9 cellular contexts compared by ENCODE assay signal in genomic region chr19:14472202-14472961, GRCh38. TPM values are rescaled to one million over a fixed set of nuclear protein-coding genes. Genes with fewer than 3 reads are reported as not detected.
A peak's percentile ranks its signal among the peaks of the same experiment; 100 is the strongest.
DNase-seq lines count a peak whose midpoint lies in the region; ATAC-seq and TF ChIP-seq lines count a peak whose summit lies in the region.
"Had no signal": no experiment of that assay in that cellular context is flagged by ENCODE, and none has a peak within 500 bp of the region (broad histone marks: within the 10 kb centered on the region; RNA-seq: fewer than 3 reads in every experiment).

No MANE protein-coding gene starts in this region.

- peaks cover 15% of the 10 kb centered on the region for H3K27me3 Mint-ChIP-seq in activated naive CD8-positive, alpha-beta T cell treated with anti-CD3 and anti-CD28 coated beads, Interleukin-2, amount 10 ng/mL, durations not matched to agents 7 days and 5 days

- ATAC-seq in activated naive CD8-positive, alpha-beta T cell treated with anti-CD3 and anti-CD28 coated beads, Interleukin-2, amount 10 ng/mL, durations not matched to agents 7 days and 5 days (ENCODE audit: low read depth): peak; percentile 67
- peak in 1 of 2 donors; percentile 71 for ATAC-seq in gastrocnemius medialis
- ATAC-seq in HG03196 (IDR thresholded peaks at IDR 0.05; ENCODE audit: unreplicated experiment): no peak

- no peaks in the 10 kb centered on the region for H3K9me3 Mint-ChIP-seq in activated naive CD8-positive, alpha-beta T cell treated with anti-CD3 and anti-CD28 coated beads, Interleukin-2, amount 10 ng/mL, durations not matched to agents 7 days and 5 days

- H3K4me1 Mint-ChIP-seq in activated naive CD8-positive, alpha-beta T cell treated with anti-CD3 and anti-CD28 coated beads, Interleukin-2, amount 10 ng/mL, durations not matched to agents 7 days and 5 days: peaks cover 27% of the 10 kb centered on the region

- POLR2A ChIA-PET in activated naive CD8-positive, alpha-beta T cell treated with anti-CD3 and anti-CD28 coated beads, Interleukin-2, amount 10 ng/mL, durations not matched to agents 7 days and 5 days (lab: Charles Lee): interaction anchor here (1.4 kb wide), 3 partner anchors 13 to 109 kb away, joined by 3 read pairs; no protein-coding TSS in a partner anchor

- H3K4me3 ChIP-seq in right atrium auricular region (peak overlapping the region in 1 of 2 donors; percentile 27), gastrocnemius medialis (peak overlapping the region in 3 of 4 donors; percentile 16 to 28 (median 25)), SJCRH30 (no peak overlapping the region)

- TF ChIP-seq CTCF in right atrium auricular region (IDR thresholded peaks at IDR 0.05) (peak; percentile 99), gastrocnemius medialis (IDR thresholded peaks at IDR 0.05 in 4 of 5, conservative IDR thresholded peaks at IDR 0.05 in 1 of 5) (peak; percentile 77 to 97 (median 93))

- H3K4me1 ChIP-seq in right atrium auricular region: peaks cover 0 to 52% of the 10 kb centered on the region in 2 donors
- peaks cover 5 to 15% of the 10 kb centered on the region in 2 donors for H3K4me1 ChIP-seq in gastrocnemius medialis
- H3K4me1 ChIP-seq in SJCRH30: 0 out of 2 replicates have a peak, but pooled peaks cover 3% of the 10 kb centered on the region

- H3K36me3 Mint-ChIP-seq in activated naive CD8-positive, alpha-beta T cell treated with anti-CD3 and anti-CD28 coated beads, Interleukin-2, amount 10 ng/mL, durations not matched to agents 7 days and 5 days: peaks cover 5% of the 10 kb centered on the region

- H3K4me3 Mint-ChIP-seq in activated naive CD8-positive, alpha-beta T cell treated with anti-CD3 and anti-CD28 coated beads, Interleukin-2, amount 10 ng/mL, durations not matched to agents 7 days and 5 days: peak overlapping the region; percentile 51

- TF ChIP-seq POLR2A in gastrocnemius medialis (IDR thresholded peaks at IDR 0.05): no peak

- intact Hi-C loops in gastrocnemius medialis (cut with DNase I; ENCODE audit: low total_unique reads): no loop called here

- peaks cover 0 to 7% of the 10 kb centered on the region in 2 donors for H3K27me3 ChIP-seq in right atrium auricular region
- H3K27me3 ChIP-seq in gastrocnemius medialis: peaks cover 27 to 39% (median 28%) of the 10 kb centered on the region in 3 donors
- no peaks in the 10 kb centered on the region for H3K27me3 ChIP-seq in SJCRH30

- in situ Hi-C loops in gastrocnemius medialis (cut with MboI; ENCODE audit: low sequenced_read_pairs in 4 of 4): no loop called here

- DNase-seq in COR-L47 (lab: John Stamatoyannopoulos, UW) (peak; percentile 76), KG1 (lab: John Stamatoyannopoulos, UW) (peak; percentile 26), T follicular helper cell (ENCODE audit: low read depth) (peak; percentile 76), right atrium auricular region (ENCODE audit: low spot score) (no peak), gastrocnemius medialis (no peak), SJCRH30 (no peak)
- DNase-seq in activated naive CD8-positive, alpha-beta T cell treated with anti-CD3 and anti-CD28 coated beads, Interleukin-2, amount 10 ng/mL, durations not matched to agents 7 days and 5 days: peak; percentile 92

- H3K36me3 ChIP-seq in right atrium auricular region: peaks cover 42% of the 10 kb centered on the region
- peaks cover 0 to 30% of the 10 kb centered on the region in 2 donors for H3K36me3 ChIP-seq in gastrocnemius medialis
- H3K36me3 ChIP-seq in SJCRH30: peaks cover 7% of the 10 kb centered on the region

- H3K27ac Mint-ChIP-seq in activated naive CD8-positive, alpha-beta T cell treated with anti-CD3 and anti-CD28 coated beads, Interleukin-2, amount 10 ng/mL, durations not matched to agents 7 days and 5 days: no peak overlapping the region

- H3K9me3 ChIP-seq in right atrium auricular region (no peaks in the 10 kb centered on the region), gastrocnemius medialis (no peaks in the 10 kb centered on the region), SJCRH30 (replicated peaks) (no peaks in the 10 kb centered on the region)

- H3K27ac ChIP-seq in right atrium auricular region: no peak overlapping the region
- H3K27ac ChIP-seq in gastrocnemius medialis: no peak overlapping the region
- H3K27ac ChIP-seq in SJCRH30: no peak overlapping the region

RNA-seq across cellular contexts. Expression of gene PTGER1, which starts 2.8 kb away (rescaled TPM):
- total RNA-seq in activated naive CD8-positive, alpha-beta T cell treated with anti-CD3 and anti-CD28 coated beads, Interleukin-2, amount 10 ng/mL, durations not matched to agents 7 days and 5 days: under 1 TPM; 0.34 to 0.36 TPM
- total RNA-seq in right atrium auricular region (not detected), gastrocnemius medialis (under 1 TPM in 1 of 4 donors, not detected in 3; 0.29 TPM)
- total RNA-seq in SJCRH30 (2014; rRNA removed; shearing (Covaris generic)): 1.2 and 1.7 TPM in 2 replicates
- total RNA-seq: LHCN-M2 had no signal

RNA-seq across cellular contexts. Expression of gene GIPC1, which starts 23.5 kb away (rescaled TPM):
- total RNA-seq in activated naive CD8-positive, alpha-beta T cell treated with anti-CD3 and anti-CD28 coated beads, Interleukin-2, amount 10 ng/mL, durations not matched to agents 7 days and 5 days: 10 to 100 TPM; 31.7 to 32.4 TPM
- total RNA-seq in right atrium auricular region: 10 to 100 TPM; 49.6 to 58.2 TPM
- 10 to 100 TPM; 18.4 to 70.3 (median 54.7) TPM for total RNA-seq in gastrocnemius medialis
- total RNA-seq in SJCRH30 (2014; rRNA removed; shearing (Covaris generic)): 67.4 and 71.1 TPM in 2 replicates

RNA-seq across cellular contexts. Expression of gene PKN1, which starts 39.3 kb away (rescaled TPM):
- total RNA-seq in activated naive CD8-positive, alpha-beta T cell treated with anti-CD3 and anti-CD28 coated beads, Interleukin-2, amount 10 ng/mL, durations not matched to agents 7 days and 5 days: 100 to 1,000 TPM; 244 to 265 TPM
- total RNA-seq in right atrium auricular region (100 to 1,000 TPM in 1 of 2 donors, 10 to 100 TPM in 1; 87.2 to 111 TPM), gastrocnemius medialis (100 to 1,000 TPM in 1 of 4 donors, 10 to 100 TPM in 3; 52.1 to 130 (median 81.3) TPM)
- total RNA-seq in SJCRH30 (2014; rRNA removed; shearing (Covaris generic)): 63.5 and 66.2 TPM in 2 replicates

RNA-seq across cellular contexts. Expression of gene DNAJB1, which starts 45.8 kb away (rescaled TPM):
- 100 to 1,000 TPM; 103 to 110 TPM for total RNA-seq in activated naive CD8-positive, alpha-beta T cell treated with anti-CD3 and anti-CD28 coated beads, Interleukin-2, amount 10 ng/mL, durations not matched to agents 7 days and 5 days
- total RNA-seq in right atrium auricular region: 10 to 100 TPM; 36.5 to 52.9 TPM
- total RNA-seq in gastrocnemius medialis: 10 to 100 TPM; 12.3 to 27.3 (median 16.6) TPM
- 166 and 178 TPM in 2 replicates for total RNA-seq in SJCRH30 (2014; rRNA removed; shearing (Covaris generic))

RNA-seq across cellular contexts. Expression of gene DDX39A, which starts 53.2 kb away (rescaled TPM):
- total RNA-seq in activated naive CD8-positive, alpha-beta T cell treated with anti-CD3 and anti-CD28 coated beads, Interleukin-2, amount 10 ng/mL, durations not matched to agents 7 days and 5 days: 100 to 1,000 TPM; 192 to 202 TPM
- total RNA-seq in right atrium auricular region (10 to 100 TPM; 25.5 to 29.8 TPM), gastrocnemius medialis (10 to 100 TPM; 23.9 to 59.2 (median 41.3) TPM)
- 180 and 188 TPM in 2 replicates for total RNA-seq in SJCRH30 (2014; rRNA removed; shearing (Covaris generic))

Comparison
In these comparisons a context has a peak if more than half of its experiments do, and no peak if none do; other contexts are left out.
1. DNase-seq: peak in COR-L47 (single experiment), KG1 (single experiment), T follicular helper cell (single experiment) and activated naive CD8-positive, alpha-beta T cell treated with anti-CD3 and anti-CD28 coated beads, Interleukin-2, amount 10 ng/mL, durations not matched to agents 7 days and 5 days (single experiment); none in right atrium auricular region (single experiment), gastrocnemius medialis (0 of 2) and SJCRH30 (0 of 2).